ENCODE assay signal across 19 cellular contexts in genomic region chr14:71232506-71232905, GRCh38.
"Had no signal": no experiment of that assay in that cellular context is flagged by ENCODE, and none has a peak within 500 bp of the region (broad histone marks: within the 10 kb centered on the region; RNA-seq: fewer than 3 reads in every experiment).

No MANE protein-coding gene starts in this region.

- H3K27me3 Mint-ChIP-seq: stimulated activated naive CD8-positive, alpha-beta T cell treated with anti-CD3 and anti-CD28 coated beads, Interleukin-15, Interleukin-2, amounts not matched to agents 100 ng/mL and 50 ng/mL, for 24 hours had no signal

- H3K36me3 Mint-ChIP-seq: stimulated activated memory B cell treated with anti-CD40 and anti-IgM and Interleukin-4, amounts not matched to agents 10 μg/mL and 1 μg/mL and 100 μg/mL, for 72 hours had no signal

- H3K4me3 Mint-ChIP-seq: naive B cell; nephron; stimulated activated naive CD8-positive, alpha-beta T cell treated with anti-CD3 and anti-CD28 coated beads, Interleukin-15, Interleukin-2, amounts not matched to agents 100 ng/mL and 50 ng/mL, for 24 hours had no signal

- H3K9me3 Mint-ChIP-seq: naive B cell; nephron; stimulated activated memory B cell treated with anti-CD40 and anti-IgM and Interleukin-4, amounts not matched to agents 10 μg/mL and 1 μg/mL and 100 μg/mL, for 72 hours; stimulated activated naive CD8-positive, alpha-beta T cell treated with anti-CD3 and anti-CD28 coated beads, Interleukin-15, Interleukin-2, amounts not matched to agents 100 ng/mL and 50 ng/mL, for 24 hours had no signal

- DNase-seq: cortex of kidney; effector CD8-positive, alpha-beta T cell; foreskin melanocyte; head of caudate nucleus; kidney; left cardiac atrium; left ventricle myocardium superior; mesenchymal stem cell; naive B cell; spleen; stimulated activated CD4-positive, alpha-beta T cell treated with anti-CD3 and anti-CD28 coated beads, Interleukin-15, amount 100 ng/mL, for 24 hours; stimulated activated CD4-positive, alpha-beta T cell treated with anti-CD3 and anti-CD28 coated beads, Interleukin-1b, Interleukin-23, amount 100 ng/mL, for 48 hours; stimulated activated CD4-positive, alpha-beta T cell treated with anti-CD3 and anti-CD28 coated beads, Interleukin-4, amount 100 ng/mL, for 24 hours; testis; upper lobe of right lung had no signal

- H3K27ac Mint-ChIP-seq: nephron; stimulated activated memory B cell treated with anti-CD40 and anti-IgM and Interleukin-4, amounts not matched to agents 10 μg/mL and 1 μg/mL and 100 μg/mL, for 72 hours had no signal

- ATAC-seq: left cardiac atrium, left ventricle myocardium superior, sciatic nerve had no signal
